Comparison of ENCODE assay signal across 10 cellular contexts in the genomic region with DNA sequence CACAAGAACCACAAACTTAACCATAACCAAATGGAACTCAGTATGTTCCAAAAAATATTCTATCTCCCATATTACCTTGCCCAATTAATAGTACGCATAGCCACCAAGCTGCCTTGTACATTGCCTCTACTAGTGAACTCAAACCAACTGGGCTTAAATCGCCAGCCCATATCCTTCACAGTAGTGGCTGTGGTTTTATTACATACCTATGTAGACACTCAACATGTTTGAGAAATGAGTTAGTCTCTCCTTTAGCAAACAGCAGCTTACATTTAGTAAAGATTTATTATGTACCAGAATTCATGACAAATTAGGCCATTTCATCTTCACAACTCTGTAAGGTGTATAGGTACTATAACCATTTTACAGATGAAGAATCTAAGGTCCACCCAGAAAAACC. TPM values are rescaled to one million over a fixed set of nuclear protein-coding genes. Genes with fewer than 3 reads are reported as not detected.
DNase-seq lines count a peak whose midpoint lies in the region; ATAC-seq, FAIRE-seq and TF ChIP-seq lines count a peak whose summit lies in the region.
"Had no signal": no experiment of that assay in that cellular context is flagged by ENCODE, and none has a peak within 500 bp of the region (broad histone marks: within the 10 kb centered on the region; RNA-seq: fewer than 3 reads in every experiment).

No MANE protein-coding gene starts in this region.

- H4K20me1 ChIP-seq in Karpas-422 (ENCODE audit: insufficient read depth, low read depth, low read length) = 0 out of 2 replicates have a peak, but pooled peaks cover 4% of the 10 kb centered on the region

- peak overlapping the region; percentile 8 for H3K27ac Mint-ChIP-seq in CD8-positive, alpha-beta T cell

- DNase-seq in CD8-positive, alpha-beta T cell = no peak
- no peak for DNase-seq in Karpas-422
- DNase-seq in bronchial epithelial cell (ENCODE audit: low read depth) = peak; percentile 85
- DNase-seq in KBM-7 = no peak
- DNase-seq in HK-2 (ENCODE audit: unreplicated experiment) = no peak
- no peak for DNase-seq in NCI-H524 treated with DMSO at 0.1 percent for 48 hours (lab: John Stamatoyannopoulos, UW)
- DNase-seq in amygdala (lab: John Stamatoyannopoulos, UW) = no peak
- DNase-seq: NCI-H1436 had no signal

- TF ChIP-seq CTCF in CD8-positive, alpha-beta T cell (IDR thresholded peaks at IDR 0.05) = no peak
- TF ChIP-seq CTCF in bronchial epithelial cell (IDR thresholded peaks at IDR 0.05; ENCODE audit: insufficient read depth, low read length, severe bottlenecking) = no peak
- TF ChIP-seq CTCF in neutrophil (IDR thresholded peaks at IDR 0.05) = no peak

- H3K27me3 ChIP-seq in CD8-positive, alpha-beta T cell (ENCODE audit: insufficient read depth, low read length) = no peaks in the 10 kb centered on the region
- H3K27me3 ChIP-seq in Karpas-422 (ENCODE audit: low read length) (no peaks in the 10 kb centered on the region), bronchial epithelial cell (ENCODE audit: control insufficient read depth, insufficient read depth, low read length) (no peaks in the 10 kb centered on the region), neutrophil (no peaks in the 10 kb centered on the region)

- ATAC-seq in CD8-positive, alpha-beta T cell = no peak

- no peak overlapping the region for H3K4me3 ChIP-seq in CD8-positive, alpha-beta T cell (ENCODE audit: low read depth, low read length)
- no peak overlapping the region for H3K4me3 ChIP-seq in Karpas-422 (ENCODE audit: low read length)
- no peak overlapping the region for H3K4me3 ChIP-seq in bronchial epithelial cell (ENCODE audit: low read depth, low read length)
- no peak overlapping the region for H3K4me3 ChIP-seq in neutrophil (ENCODE audit: low read depth in 1 of 2, low read length in 1 of 2)

- H3K4me1 Mint-ChIP-seq in CD8-positive, alpha-beta T cell (ENCODE audit: low read depth) = peaks cover 90% of the 10 kb centered on the region

- H3K79me2 ChIP-seq in Karpas-422 (ENCODE audit: low read length) = peaks cover 100% of the 10 kb centered on the region

- H3K36me3 Mint-ChIP-seq in CD8-positive, alpha-beta T cell = peaks cover 5% of the 10 kb centered on the region

- peaks cover 89% of the 10 kb centered on the region for H3K4me1 ChIP-seq in CD8-positive, alpha-beta T cell (ENCODE audit: insufficient read depth, low read length)
- peaks cover 85% of the 10 kb centered on the region for H3K4me1 ChIP-seq in Karpas-422 (ENCODE audit: low read length)
- H3K4me1 ChIP-seq in neutrophil (ENCODE audit: control insufficient read depth in 1 of 2, insufficient read depth in 1 of 2, low read depth in 1 of 2, low read length in 1 of 2) = peaks cover 39 to 52% of the 10 kb centered on the region in 2 experiments

- CTCF ChIA-PET in CD8-positive, alpha-beta T cell (lab: Charles Lee) = interaction anchor here (1.4 to 2.0 kb wide), 2 partner anchors 16 to 41 kb away, joined by 5 to 6 read pairs; no protein-coding TSS in a partner anchor

- in situ Hi-C loops in KBM-7 (cut with MboI; ENCODE audit: low pct_unique_long_range_greater_than_20kb, low sequenced_read_pairs) = no loop called here

- H3K9me3 Mint-ChIP-seq in CD8-positive, alpha-beta T cell = no peaks in the 10 kb centered on the region

- no peak for FAIRE-seq in bronchial epithelial cell (lab: Jason Lieb, UNC)
- FAIRE-seq: islet of Langerhans had no signal

- no peak overlapping the region for H2AFZ ChIP-seq in Karpas-422 (ENCODE audit: low read length)

- no peaks in the 10 kb centered on the region for H3K9me2 ChIP-seq in Karpas-422 (replicated peaks; ENCODE audit: insufficient read depth, low read length)

- no peaks in the 10 kb centered on the region for H3K9me3 ChIP-seq in CD8-positive, alpha-beta T cell (ENCODE audit: low read length)
- H3K9me3 ChIP-seq in Karpas-422 (ENCODE audit: low read length) (no peaks in the 10 kb centered on the region), neutrophil (no peaks in the 10 kb centered on the region)

- no peak overlapping the region for H3K27ac ChIP-seq in CD8-positive, alpha-beta T cell (ENCODE audit: low read depth, low read length)
- H3K27ac ChIP-seq in Karpas-422 (ENCODE audit: low read length) = peak overlapping the region; percentile 39
- H3K27ac ChIP-seq in neutrophil = peak overlapping the region; percentile 34

- no peak overlapping the region for H3K9ac ChIP-seq in Karpas-422 (ENCODE audit: low read length)

- no peaks in the 10 kb centered on the region for H3K27me3 Mint-ChIP-seq in CD8-positive, alpha-beta T cell (ENCODE audit: low read depth)

- no peak overlapping the region for H3K4me3 Mint-ChIP-seq in CD8-positive, alpha-beta T cell

- H3K36me3 ChIP-seq in CD8-positive, alpha-beta T cell (ENCODE audit: insufficient read depth, low read length) = no peaks in the 10 kb centered on the region
- H3K36me3 ChIP-seq in Karpas-422 (ENCODE audit: insufficient read depth, low read length) (no peaks in the 10 kb centered on the region), bronchial epithelial cell (ENCODE audit: control insufficient read depth, insufficient read depth, low read length) (no peaks in the 10 kb centered on the region), neutrophil (no peaks in the 10 kb centered on the region)

- POLR2A ChIA-PET in CD8-positive, alpha-beta T cell (lab: Charles Lee) = interaction anchor here (0.8 kb wide), 1 partner anchor 26 kb away, joined by 3 read pairs; no protein-coding TSS in a partner anchor

- peak overlapping the region; percentile 30 for H3K4me2 ChIP-seq in Karpas-422 (ENCODE audit: low read depth, low read length, poor library complexity, severe bottlenecking)

- intact Hi-C loops in CD8-positive, alpha-beta T cell (cut with DNase I, micrococcal nuclease) = loop anchor here in 1 of 2 experiments (2.0 kb wide), 1 partner anchor 15 kb away; no protein-coding TSS in a partner anchor

RNA-seq across cellular contexts. Expression of gene GRB2, which starts 41.4 kb away (rescaled TPM):
- total RNA-seq in CD8-positive, alpha-beta T cell = 10 to 100 TPM; 96.2 to 99.4 TPM
- 106 and 193 TPM in 2 replicates for total RNA-seq in Karpas-422 (2014; rRNA removed; shearing (Covaris generic); ENCODE audit: low replicate concordance)
- 102 and 103 TPM in 2 replicates for total RNA-seq in bronchial epithelial cell
